ENCODE assay signal across 10 cellular contexts in genomic region chr3:47634996-47635395, GRCh38. TPM values are rescaled to one million over a fixed set of nuclear protein-coding genes. Genes with fewer than 3 reads are reported as not detected.
DNase-seq lines count a peak whose midpoint lies in the region; ATAC-seq and FAIRE-seq lines count a peak whose summit lies in the region.
"Had no signal": no experiment of that assay in that cellular context is flagged by ENCODE, and none has a peak within 500 bp of the region (broad histone marks: within the 10 kb centered on the region; RNA-seq: fewer than 3 reads in every experiment).

No MANE protein-coding gene starts in this region.

- DNase-seq in GM18507 (ENCODE audit: extremely low spot score, insufficient read length, low read depth) (no peak), T-helper 17 cell (no peak), hypothalamus (lab: John Stamatoyannopoulos, UW) (peak in 33 of 51 donors; percentile 4 to 69 (median 34)), mesenteric fat pad (ENCODE audit: low spot score) (no peak)
- no peak for DNase-seq in stimulated activated effector memory CD8-positive, alpha-beta T cell treated with anti-CD3 and anti-CD28 coated beads, Interleukin-12 subunit alpha, Interleukin-12 subunit beta, amount 100 ng/mL, for 72 hours (ENCODE audit: low spot score in 2 of 2)
- DNase-seq in natural killer cell treated with Interleukin-12 subunit alpha and Interleukin-12 subunit beta and Interleukin-15 and Interleukin-18, amount 100 ng/mL, for 72 hours (ENCODE audit: low spot score), result no peak
- DNase-seq: activated T-cell treated with anti-CD3 and anti-CD28 coated beads for 4 hours, NCI-H1092 had no signal

- H3K9me3 Mint-ChIP-seq in stimulated activated effector memory CD8-positive, alpha-beta T cell treated with anti-CD3 and anti-CD28 coated beads, Interleukin-12 subunit alpha, Interleukin-12 subunit beta, amount 100 ng/mL, for 72 hours, result no peaks in the 10 kb centered on the region
- no peaks in the 10 kb centered on the region for H3K9me3 Mint-ChIP-seq in natural killer cell treated with Interleukin-12 subunit alpha and Interleukin-12 subunit beta and Interleukin-15 and Interleukin-18, amount 100 ng/mL, for 72 hours

- no peak for ATAC-seq in T-helper 17 cell
- no peak for ATAC-seq in stimulated activated effector memory CD8-positive, alpha-beta T cell treated with anti-CD3 and anti-CD28 coated beads, Interleukin-12 subunit alpha, Interleukin-12 subunit beta, amount 100 ng/mL, for 72 hours
- no peak for ATAC-seq in natural killer cell treated with Interleukin-12 subunit alpha and Interleukin-12 subunit beta and Interleukin-15 and Interleukin-18, amount 100 ng/mL, for 72 hours
- ATAC-seq in GM21576 (IDR thresholded peaks at IDR 0.05; ENCODE audit: unreplicated experiment), result no peak

- H3K4me3 Mint-ChIP-seq in T-helper 17 cell, result peak overlapping the region; percentile 50
- H3K4me3 Mint-ChIP-seq in stimulated activated effector memory CD8-positive, alpha-beta T cell treated with anti-CD3 and anti-CD28 coated beads, Interleukin-12 subunit alpha, Interleukin-12 subunit beta, amount 100 ng/mL, for 72 hours, result no peak overlapping the region
- H3K4me3 Mint-ChIP-seq in natural killer cell treated with Interleukin-12 subunit alpha and Interleukin-12 subunit beta and Interleukin-15 and Interleukin-18, amount 100 ng/mL, for 72 hours, result no peak overlapping the region

- peak; percentile 88 for FAIRE-seq in GM18507 (lab: Jason Lieb, UNC)
- FAIRE-seq: astrocyte had no signal

- H3K27ac Mint-ChIP-seq in T-helper 17 cell, result peak overlapping the region; percentile 76
- H3K27ac Mint-ChIP-seq in stimulated activated effector memory CD8-positive, alpha-beta T cell treated with anti-CD3 and anti-CD28 coated beads, Interleukin-12 subunit alpha, Interleukin-12 subunit beta, amount 100 ng/mL, for 72 hours, result peak overlapping the region; percentile 1
- no peak overlapping the region for H3K27ac Mint-ChIP-seq in natural killer cell treated with Interleukin-12 subunit alpha and Interleukin-12 subunit beta and Interleukin-15 and Interleukin-18, amount 100 ng/mL, for 72 hours

- H3K4me1 Mint-ChIP-seq in T-helper 17 cell, result peaks cover 24% of the 10 kb centered on the region
- no peaks in the 10 kb centered on the region for H3K4me1 Mint-ChIP-seq in stimulated activated effector memory CD8-positive, alpha-beta T cell treated with anti-CD3 and anti-CD28 coated beads, Interleukin-12 subunit alpha, Interleukin-12 subunit beta, amount 100 ng/mL, for 72 hours
- H3K4me1 Mint-ChIP-seq in natural killer cell treated with Interleukin-12 subunit alpha and Interleukin-12 subunit beta and Interleukin-15 and Interleukin-18, amount 100 ng/mL, for 72 hours (ENCODE audit: low read depth in 2 of 2), result peaks cover 0 to 8% of the 10 kb centered on the region in 2 donors

- H3K9me3 ChIP-seq in T-helper 17 cell (ENCODE audit: control insufficient read depth, low read length, poor library complexity, severe bottlenecking), result no peaks in the 10 kb centered on the region

- H3K36me3 Mint-ChIP-seq in T-helper 17 cell (ENCODE audit: low read depth), result peaks cover 20% of the 10 kb centered on the region
- H3K36me3 Mint-ChIP-seq in stimulated activated effector memory CD8-positive, alpha-beta T cell treated with anti-CD3 and anti-CD28 coated beads, Interleukin-12 subunit alpha, Interleukin-12 subunit beta, amount 100 ng/mL, for 72 hours, result peaks cover 95% of the 10 kb centered on the region
- H3K36me3 Mint-ChIP-seq in natural killer cell treated with Interleukin-12 subunit alpha and Interleukin-12 subunit beta and Interleukin-15 and Interleukin-18, amount 100 ng/mL, for 72 hours, result peaks cover 29% of the 10 kb centered on the region

- no peaks in the 10 kb centered on the region for H3K27me3 Mint-ChIP-seq in T-helper 17 cell
- H3K27me3 Mint-ChIP-seq in natural killer cell treated with Interleukin-12 subunit alpha and Interleukin-12 subunit beta and Interleukin-15 and Interleukin-18, amount 100 ng/mL, for 72 hours, result no peaks in the 10 kb centered on the region

RNA-seq across cellular contexts. Expression of gene CSPG5, which starts 56.3 kb away (rescaled TPM):
- total RNA-seq in T-helper 17 cell (under 1 TPM; 0.21 to 0.35 TPM), mesenteric fat pad (2.0 TPM)
- total RNA-seq in natural killer cell treated with Interleukin-12 subunit alpha and Interleukin-12 subunit beta and Interleukin-15 and Interleukin-18, amount 100 ng/mL, for 72 hours, result under 1 TPM; 0.29 to 0.95 TPM

Comparison
In these comparisons a context has a peak if more than half of its experiments do, and no peak if none do; other contexts are left out.
1. DNase-seq: peak in hypothalamus (33 of 51); none in GM18507 (single experiment), T-helper 17 cell (0 of 3), stimulated activated effector memory CD8-positive, alpha-beta T cell treated with anti-CD3 and anti-CD28 coated beads, Interleukin-12 subunit alpha, Interleukin-12 subunit beta, amount 100 ng/mL, for 72 hours (0 of 2), natural killer cell treated with Interleukin-12 subunit alpha and Interleukin-12 subunit beta and Interleukin-15 and Interleukin-18, amount 100 ng/mL, for 72 hours (single experiment) and mesenteric fat pad (single experiment).
2. H3K27ac Mint-ChIP-seq: peak in T-helper 17 cell (single experiment) and stimulated activated effector memory CD8-positive, alpha-beta T cell treated with anti-CD3 and anti-CD28 coated beads, Interleukin-12 subunit alpha, Interleukin-12 subunit beta, amount 100 ng/mL, for 72 hours (single experiment); none in natural killer cell treated with Interleukin-12 subunit alpha and Interleukin-12 subunit beta and Interleukin-15 and Interleukin-18, amount 100 ng/mL, for 72 hours (0 of 2).